In the genomic region with DNA sequence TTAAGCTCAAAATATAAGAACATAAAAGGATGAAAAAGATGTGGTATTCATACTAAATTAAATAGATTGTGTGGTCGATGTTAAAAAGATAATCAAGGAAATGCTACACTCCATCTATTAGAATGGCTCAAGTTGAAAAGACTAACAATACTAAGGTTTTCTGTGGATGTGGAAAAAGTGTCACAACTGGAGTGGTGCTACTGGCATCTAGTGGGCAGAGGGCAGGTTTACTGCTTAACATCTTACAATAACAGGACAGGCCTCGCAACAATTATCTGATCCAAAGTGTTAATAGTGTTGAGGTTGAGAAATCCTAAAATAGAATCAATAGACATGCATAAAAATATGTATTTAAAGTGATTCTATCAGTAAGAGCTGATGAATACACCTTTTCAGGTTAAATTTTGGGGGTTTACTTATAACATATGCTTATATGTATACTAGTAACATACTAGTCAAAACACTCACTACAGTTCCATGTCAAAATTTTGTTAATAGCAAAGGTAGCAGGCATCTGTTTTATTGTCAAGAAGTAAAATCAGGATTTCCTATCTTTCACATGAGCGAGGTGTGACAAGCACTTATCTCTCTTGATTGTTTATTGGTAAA, we compare ENCODE assay signal across 8 cellular contexts.
DNase-seq lines count a peak whose midpoint lies in the region; ATAC-seq and TF ChIP-seq lines count a peak whose summit lies in the region.

No MANE protein-coding gene starts in this region.

- H3K9me3 Mint-ChIP-seq in glutamatergic neuron (ENCODE audit: unreplicated experiment) = no peaks in the 10 kb centered on the region

- H3K36me3 Mint-ChIP-seq in glutamatergic neuron (ENCODE audit: unreplicated experiment) = no peaks in the 10 kb centered on the region

- H3K27me3 Mint-ChIP-seq in glutamatergic neuron (ENCODE audit: unreplicated experiment) = no peaks in the 10 kb centered on the region

- peaks cover 3% of the 10 kb centered on the region for H3K4me1 Mint-ChIP-seq in glutamatergic neuron (ENCODE audit: low read depth, unreplicated experiment)

- H3K4me3 Mint-ChIP-seq in glutamatergic neuron (ENCODE audit: unreplicated experiment) = no peak overlapping the region

- TF ChIP-seq CTCF in glutamatergic neuron (IDR thresholded peaks at IDR 0.05; ENCODE audit: partially characterized antibody, unreplicated experiment) = peak; percentile 19

- no peak for ATAC-seq in HG03342 (IDR thresholded peaks at IDR 0.05; ENCODE audit: unreplicated experiment)

- H3K27ac Mint-ChIP-seq in glutamatergic neuron (ENCODE audit: unreplicated experiment) = no peak overlapping the region

- DNase-seq in AML-193 (lab: John Stamatoyannopoulos, UW) (peak; percentile 15 to 16), HCEC 1CT (peak; percentile 64), RPMI7951 (ENCODE audit: low read depth) (peak; percentile 42), glutamatergic neuron (no peak), retina (no peak), 8988T (no peak)
- no peak for DNase-seq in activated naive CD4-positive, alpha-beta T cell treated with Interleukin-2 at 50 U/mL for 16 hours

Comparison
In these comparisons a context has a peak if more than half of its experiments do, and no peak if none do; other contexts are left out.
1. DNase-seq: peak in AML-193 (2 of 2), HCEC 1CT (single experiment) and RPMI7951 (single experiment); none in glutamatergic neuron (single experiment), retina (single experiment), activated naive CD4-positive, alpha-beta T cell treated with Interleukin-2 at 50 U/mL for 16 hours (single experiment) and 8988T (single experiment).